9 cellular contexts compared by ENCODE assay signal in genomic region chr11:121722431-121723256, GRCh38.
DNase-seq lines count a peak whose midpoint lies in the region; ATAC-seq and TF ChIP-seq lines count a peak whose summit lies in the region.
"Had no signal": no experiment of that assay in that cellular context is flagged by ENCODE, and none has a peak within 500 bp of the region (broad histone marks: within the 10 kb centered on the region; RNA-seq: fewer than 3 reads in every experiment).

No MANE protein-coding gene starts in this region.

- TF ChIP-seq CTCF in breast epithelium (IDR thresholded peaks at IDR 0.05) (no peak), MCF 10A (IDR thresholded peaks at IDR 0.05; ENCODE audit: unreplicated experiment) (no peak), WERI-Rb-1 (IDR thresholded peaks at IDR 0.05; ENCODE audit: low read depth, low read length) (no peak), OCI-LY7 (conservative IDR thresholded peaks at IDR 0.05; ENCODE audit: low read length) (no peak)

- H3K9me3 ChIP-seq in breast epithelium = no peaks in the 10 kb centered on the region
- peaks cover 3% of the 10 kb centered on the region for H3K9me3 ChIP-seq in WERI-Rb-1 (ENCODE audit: severe bottlenecking)
- H3K9me3 ChIP-seq in neuron (ENCODE audit: low read length) = no peaks in the 10 kb centered on the region
- no peaks in the 10 kb centered on the region for H3K9me3 ChIP-seq in OCI-LY7 (ENCODE audit: low read length)

- peak overlapping the region; percentile 85 to 95 for H3K27ac ChIP-seq in breast epithelium
- peak overlapping the region; percentile 33; the same call in 1 of the 2 replicates for H3K27ac ChIP-seq in WERI-Rb-1
- H3K27ac ChIP-seq in OCI-LY7 (ENCODE audit: low read depth, low read length, poor library complexity, severe bottlenecking) = no peak overlapping the region
- H3K27ac ChIP-seq: VCaP had no signal

- H3K27me3 ChIP-seq in breast epithelium = no peaks in the 10 kb centered on the region
- H3K27me3 ChIP-seq in WERI-Rb-1 (ENCODE audit: insufficient read depth, low read depth, severe bottlenecking) = no peaks in the 10 kb centered on the region
- H3K27me3 ChIP-seq in neuron (ENCODE audit: insufficient read depth, low read length) = no peaks in the 10 kb centered on the region

- peak overlapping the region; percentile 87 for H2AFZ ChIP-seq in neuron (ENCODE audit: low read depth, low read length)
- H2AFZ ChIP-seq in OCI-LY7 (ENCODE audit: low read length) = no peak overlapping the region

- H3K4me2 ChIP-seq in OCI-LY7 (ENCODE audit: low read length) = no peak overlapping the region

- no TSS peak for BruUV-seq in MCF 10A (replicated peaks; lab: Mats Ljungman, UMichigan)
- no TSS peak for BruUV-seq in OCI-LY7 (replicated peaks; lab: Mats Ljungman, UMichigan)

- POLR2A ChIA-PET in MCF 10A (lab: Yijun Ruan, JAX) = no interaction called here
- POLR2A ChIA-PET in OCI-LY7 (lab: Charles Lee) = no interaction called here

- H3K4me3 Mint-ChIP-seq in MCF 10A (ENCODE audit: unreplicated experiment) = no peak overlapping the region

- H3K4me1 ChIP-seq in breast epithelium = no peaks in the 10 kb centered on the region
- H3K4me1 ChIP-seq in neuron (ENCODE audit: insufficient read depth, low read length) = no peaks in the 10 kb centered on the region
- no peaks in the 10 kb centered on the region for H3K4me1 ChIP-seq in OCI-LY7 (ENCODE audit: insufficient read depth, low read length, poor library complexity, severe bottlenecking)

- peaks cover 12% of the 10 kb centered on the region for H3K9me3 Mint-ChIP-seq in MCF 10A (ENCODE audit: unreplicated experiment)

- no peaks in the 10 kb centered on the region for H3K9me2 ChIP-seq in OCI-LY7 (ENCODE audit: insufficient read depth, low read length)

- intact Hi-C loops in breast epithelium (cut with DNase I; ENCODE audit: low total_unique reads) (no loop called here), MCF 10A (cut with micrococcal nuclease) (no loop called here), head of caudate nucleus (cut with DNase I) (loop anchor here (5.0 to 10.0 kb wide), 2 partner anchors 65 to 492 kb away; no protein-coding TSS in a partner anchor), OCI-LY7 (cut with micrococcal nuclease; ENCODE audit: unreplicated experiment) (no loop called here)

- no peaks in the 10 kb centered on the region for H4K20me1 ChIP-seq in OCI-LY7 (ENCODE audit: insufficient read depth, low read length)

- peak overlapping the region; percentile 41 to 67 (median 53) for H3K4me3 ChIP-seq in breast epithelium
- H3K4me3 ChIP-seq in WERI-Rb-1 (ENCODE audit: low read depth, low read length) = peak overlapping the region; percentile 59
- H3K4me3 ChIP-seq in neuron (ENCODE audit: low read length) = peak overlapping the region; percentile 23
- H3K4me3 ChIP-seq in OCI-LY7 (ENCODE audit: low read depth, low read length, poor library complexity, severe bottlenecking) = no peak overlapping the region

- ATAC-seq in GM21447 (IDR thresholded peaks at IDR 0.05; ENCODE audit: unreplicated experiment) = no peak

- H3K27ac Mint-ChIP-seq in MCF 10A (ENCODE audit: low read depth, unreplicated experiment) = no peak overlapping the region

- DNase-seq in breast epithelium (ENCODE audit: low spot score in 2 of 2) (peak; percentile 67 to 83), MCF 10A (ENCODE audit: unreplicated experiment) (no peak), WERI-Rb-1 (peak; percentile 63), head of caudate nucleus (peak; percentile 88 to 98 (median 94)), T-helper 2 cell (no peak), OCI-LY7 (ENCODE audit: low spot score) (no peak)

- CTCF ChIA-PET in MCF 10A (lab: Yijun Ruan, JAX) (no interaction called here), OCI-LY7 (lab: Charles Lee; ENCODE audit: unreplicated experiment) (no interaction called here)

- peak; percentile 47 for TF ChIP-seq POLR2A in breast epithelium (IDR thresholded peaks at IDR 0.05)

- H3K27me3 Mint-ChIP-seq in MCF 10A (ENCODE audit: insufficient read depth, unreplicated experiment) = no peaks in the 10 kb centered on the region

- H3K79me2 ChIP-seq in OCI-LY7 (ENCODE audit: insufficient read depth, low read depth, low read length) = no peaks in the 10 kb centered on the region

- no peaks in the 10 kb centered on the region for H3K36me3 Mint-ChIP-seq in MCF 10A (ENCODE audit: insufficient read depth, unreplicated experiment)

- H3K4me1 Mint-ChIP-seq in MCF 10A (ENCODE audit: insufficient read depth, unreplicated experiment) = no peaks in the 10 kb centered on the region

- H3K36me3 ChIP-seq in breast epithelium (no peaks in the 10 kb centered on the region), WERI-Rb-1 (no peaks in the 10 kb centered on the region), neuron (ENCODE audit: insufficient read depth, low read length) (no peaks in the 10 kb centered on the region), OCI-LY7 (ENCODE audit: insufficient read depth, low read length) (no peaks in the 10 kb centered on the region)

Comparison
In these comparisons a context has a peak if more than half of its experiments do, and no peak if none do; other contexts are left out.
1. DNase-seq: peak in breast epithelium (2 of 2), WERI-Rb-1 (single experiment) and head of caudate nucleus (42 of 42); none in MCF 10A (single experiment), T-helper 2 cell (0 of 5) and OCI-LY7 (single experiment).